ENCODE assay signal across 8 cellular contexts in genomic region chr1:175481126-175482071, GRCh38.
DNase-seq lines count a peak whose midpoint lies in the region; ATAC-seq and TF ChIP-seq lines count a peak whose summit lies in the region.

No MANE protein-coding gene starts in this region.

- CTCF ChIA-PET in SK-N-SH (lab: Yijun Ruan, JAX) = interaction anchor here (0.8 to 1.2 kb wide), 6 partner anchors 17 to 263 kb away, joined by 3 to 6 read pairs (median 4); no protein-coding TSS in a partner anchor

- no peaks in the 10 kb centered on the region for H3F3A ChIP-seq in SK-N-SH (replicated peaks; ENCODE audit: insufficient read depth)

- WGBS in SK-N-SH (ENCODE audit: low lambda C conversion rate) = 23% methylated on average over 10 of the region's 10 CpGs

- H3K4me1 ChIP-seq in SK-N-SH (ENCODE audit: control insufficient read depth in 1 of 2, insufficient read depth in 2 of 2, low read depth in 1 of 2, low read length in 1 of 2) = peaks cover 0 to 14% of the 10 kb centered on the region in 2 experiments; a peak in 2 of 4 replicates

- no peaks in the 10 kb centered on the region for H3K9me2 ChIP-seq in SK-N-SH

- no peaks in the 10 kb centered on the region for H3K27me3 ChIP-seq in SK-N-SH (ENCODE audit: insufficient read depth)

- no peaks in the 10 kb centered on the region for H3K9me3 ChIP-seq in SK-N-SH

- no peak overlapping the region for H3K4me2 ChIP-seq in SK-N-SH

- H3K27ac ChIP-seq in SK-N-SH (ENCODE audit: low read depth in 2 of 2, low read length in 1 of 2) = no peak overlapping the region

- H3K4me3 ChIP-seq in SK-N-SH (ENCODE audit: low read depth in 2 of 2, low read length in 1 of 2) (no peak overlapping the region), NB4 (ENCODE audit: low read depth, low read length) (no peak overlapping the region)

- no peak overlapping the region for H2AFZ ChIP-seq in SK-N-SH (ENCODE audit: low read depth)

- no peak for TF ChIP-seq POLR2A in NB4 (IDR thresholded peaks at IDR 0.05; ENCODE audit: extremely low read depth, insufficient read length)

- no peaks in the 10 kb centered on the region for H4K20me1 ChIP-seq in SK-N-SH (ENCODE audit: insufficient read depth)

- ATAC-seq in SK-N-SH treated with all-trans-retinoic acid at 6 μM for 48 hours = no peak
- ATAC-seq in GM21515 (IDR thresholded peaks at IDR 0.05; ENCODE audit: unreplicated experiment) = no peak
- ATAC-seq in GM19023 (IDR thresholded peaks at IDR 0.05; ENCODE audit: unreplicated experiment) = no peak

- TF ChIP-seq EP300 in SK-N-SH (IDR thresholded peaks at IDR 0.05; ENCODE audit: borderline replicate concordance in 1 of 2, low read depth in 1 of 2, low read length in 1 of 2) = no peak

- DNase-seq in SK-N-SH = no peak
- DNase-seq in NB4 (ENCODE audit: low read depth) = peak; percentile 38
- DNase-seq in astrocyte of the hippocampus (ENCODE audit: low read depth, low spot score) = peak; percentile 44
- peak; percentile 22 for DNase-seq in kidney glomerular epithelial cell (lab: John Stamatoyannopoulos, UW)
- DNase-seq in NK-92 treated with Interleukin-12 subunit alpha and Interleukin-12 subunit beta, amount 100 ng/mL, for 24 hours (lab: John Stamatoyannopoulos, UW) = no peak

- H3K79me2 ChIP-seq in SK-N-SH (ENCODE audit: insufficient read depth) = no peaks in the 10 kb centered on the region

- H3K9ac ChIP-seq in SK-N-SH = no peak overlapping the region

- H3K36me3 ChIP-seq in SK-N-SH (replicated peaks in 1 of 2; ENCODE audit: control insufficient read depth in 1 of 2, insufficient read depth in 2 of 2, low read length in 1 of 2) = no peaks in the 10 kb centered on the region

- TF ChIP-seq RAD21 in SK-N-SH (IDR thresholded peaks at IDR 0.05; ENCODE audit: low read length) = peak; percentile 72

- TF ChIP-seq CTCF in SK-N-SH (IDR thresholded peaks at IDR 0.05) (peak; percentile 47), NB4 (IDR thresholded peaks at IDR 0.05; ENCODE audit: low read depth, low read length) (no peak)

- POLR2A ChIA-PET in SK-N-SH (lab: Yijun Ruan, JAX) = no interaction called here

TF ChIP-seq in SK-N-SH, 30 proteins besides CTCF, POLR2A, EP300 and RAD21:
- no peak for TF ChIP-seq GATA2 (CRISPR knock-in tag; IDR thresholded peaks at IDR 0.05)
- TF ChIP-seq IRF3 (IDR thresholded peaks at IDR 0.05; ENCODE audit: low read depth, low read length) = no peak
- no peak for TF ChIP-seq GABPA (IDR thresholded peaks at IDR 0.05; ENCODE audit: low read depth)
- no peak for TF ChIP-seq SIN3A (IDR thresholded peaks at IDR 0.05; ENCODE audit: borderline replicate concordance, low read depth, low read length)
- TF ChIP-seq USF1 (IDR thresholded peaks at IDR 0.05; ENCODE audit: borderline replicate concordance, low read depth) = no peak
- 0 out of 2 replicates have a peak, but pooled peaks have one; percentile 14 for TF ChIP-seq SMC3 (IDR thresholded peaks at IDR 0.05; ENCODE audit: low read depth, low read length)
- TF ChIP-seq YY1 (IDR thresholded peaks at IDR 0.05; ENCODE audit: low read depth) = no peak
- TF ChIP-seq FOSL2 (IDR thresholded peaks at IDR 0.05; ENCODE audit: borderline replicate concordance, low read depth) = no peak

TF ChIP-seq in SK-N-SH treated with all-trans-retinoic acid at 6 μM for 48 hours, 23 proteins besides CTCF, POLR2A, EP300 and RAD21:
- TF ChIP-seq OSR1 (CRISPR knock-in tag; IDR thresholded peaks at IDR 0.05) (no peak), TOX (CRISPR knock-in tag; IDR thresholded peaks at IDR 0.05; ENCODE audit: borderline replicate concordance) (no peak), CSRNP3 (CRISPR knock-in tag; IDR thresholded peaks at IDR 0.05) (no peak), POU6F1 (CRISPR knock-in tag; IDR thresholded peaks at IDR 0.05; ENCODE audit: borderline replicate concordance, low read depth) (no peak), CREB5 (CRISPR knock-in tag; IDR thresholded peaks at IDR 0.05; ENCODE audit: low read depth) (no peak), RARB (CRISPR knock-in tag; IDR thresholded peaks at IDR 0.05) (no peak), ZFP30 (CRISPR knock-in tag; IDR thresholded peaks at IDR 0.05) (no peak), BACH2 (CRISPR knock-in tag; IDR thresholded peaks at IDR 0.05; ENCODE audit: borderline replicate concordance) (no peak), ZC3H10 (CRISPR knock-in tag; IDR thresholded peaks at IDR 0.05) (no peak), CSDC2 (CRISPR knock-in tag; IDR thresholded peaks at IDR 0.05) (no peak), SNAI2 (CRISPR knock-in tag; IDR thresholded peaks at IDR 0.05) (no peak), ARNTL (CRISPR knock-in tag; IDR thresholded peaks at IDR 0.05; ENCODE audit: borderline replicate concordance, low read depth) (no peak), ZNF565 (CRISPR knock-in tag; conservative IDR thresholded peaks at IDR 0.05; ENCODE audit: low read depth) (no peak)

Comparison
In these comparisons a context has a peak if more than half of its experiments do, and no peak if none do; other contexts are left out.
1. DNase-seq: peak in NB4 (single experiment), astrocyte of the hippocampus (single experiment) and kidney glomerular epithelial cell (single experiment); none in SK-N-SH (single experiment) and NK-92 treated with Interleukin-12 subunit alpha and Interleukin-12 subunit beta, amount 100 ng/mL, for 24 hours (single experiment).